In the genomic region with DNA sequence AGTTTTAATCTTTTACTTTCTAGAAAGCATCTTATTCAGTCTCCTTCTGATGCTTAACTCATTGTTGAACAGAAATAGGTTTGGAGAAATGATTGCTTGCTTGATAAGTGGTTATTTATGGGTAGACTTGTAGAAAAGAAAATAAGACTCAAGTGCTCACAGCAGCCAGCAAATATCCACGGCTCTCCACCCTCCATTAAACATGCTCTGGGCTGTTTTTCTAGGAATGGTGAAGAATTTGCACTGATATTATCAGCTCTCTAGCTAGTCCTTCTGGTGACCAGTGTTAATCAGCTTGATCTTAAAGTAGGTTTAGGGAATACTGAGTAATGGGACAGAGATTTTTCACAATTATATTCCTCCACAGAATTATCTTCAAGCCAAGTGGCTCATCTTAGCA, we compare ENCODE assay signal across 19 cellular contexts.
A peak's percentile ranks its signal among the peaks of the same experiment; 100 is the strongest.
DNase-seq lines count a peak whose midpoint lies in the region; ATAC-seq and TF ChIP-seq lines count a peak whose summit lies in the region.
"Had no signal": no experiment of that assay in that cellular context is flagged by ENCODE, and none has a peak within 500 bp of the region (broad histone marks: within the 10 kb centered on the region; RNA-seq: fewer than 3 reads in every experiment).

No MANE protein-coding gene starts in this region.

- no peaks in the 10 kb centered on the region for H4K20me1 ChIP-seq in PC-9 (ENCODE audit: insufficient read depth)
- H4K20me1 ChIP-seq: BLaER1 treated with 17β-estradiol and CSF1 and Interleukin-3, amounts not matched to agents 10 nM and 100 nM had no signal

- H3K4me3 ChIP-seq in PC-9: no peak overlapping the region
- H3K4me3 ChIP-seq in kidney epithelial cell (ENCODE audit: low read depth, low read length): no peak overlapping the region
- H3K4me3 ChIP-seq: A549; BLaER1 treated with 17β-estradiol and CSF1 and Interleukin-3, amounts not matched to agents 10 nM and 100 nM had no signal

- H3K27me3 ChIP-seq in PC-9 (ENCODE audit: insufficient read depth, low read depth): no peaks in the 10 kb centered on the region
- H3K27me3 ChIP-seq in kidney epithelial cell (ENCODE audit: control insufficient read depth, insufficient read depth, low read length): no peaks in the 10 kb centered on the region
- H3K27me3 ChIP-seq: BLaER1 treated with 17β-estradiol and CSF1 and Interleukin-3, amounts not matched to agents 10 nM and 100 nM had no signal

- peak overlapping the region; percentile 79 for H3K27ac ChIP-seq in PC-9
- H3K27ac ChIP-seq: A549; BLaER1 treated with 17β-estradiol and CSF1 and Interleukin-3, amounts not matched to agents 10 nM and 100 nM had no signal

- CTCF ChIA-PET in PC-9 (lab: Charles Lee): no interaction called here
- CTCF ChIA-PET in WTC11 (lab: Charles Lee): no interaction called here

- H3K9me3 Mint-ChIP-seq in stimulated activated effector memory CD8-positive, alpha-beta T cell treated with anti-CD3 and anti-CD28 coated beads, Interleukin-12 subunit alpha, Interleukin-12 subunit beta, amount 100 ng/mL, for 72 hours: no peaks in the 10 kb centered on the region
- no peaks in the 10 kb centered on the region for H3K9me3 Mint-ChIP-seq in glutamatergic neuron (ENCODE audit: unreplicated experiment)
- H3K9me3 Mint-ChIP-seq in WTC11: no peaks in the 10 kb centered on the region
- H3K9me3 Mint-ChIP-seq: CD8-positive, alpha-beta memory T cell had no signal

- H3K4me2 ChIP-seq in PC-9: peak overlapping the region; percentile 60
- H3K4me2 ChIP-seq: A549; BLaER1 treated with 17β-estradiol and CSF1 and Interleukin-3, amounts not matched to agents 10 nM and 100 nM had no signal

- no peak overlapping the region for H3K27ac Mint-ChIP-seq in stimulated activated effector memory CD8-positive, alpha-beta T cell treated with anti-CD3 and anti-CD28 coated beads, Interleukin-12 subunit alpha, Interleukin-12 subunit beta, amount 100 ng/mL, for 72 hours
- H3K27ac Mint-ChIP-seq in glutamatergic neuron (ENCODE audit: unreplicated experiment): no peak overlapping the region
- H3K27ac Mint-ChIP-seq in WTC11: no peak overlapping the region
- H3K27ac Mint-ChIP-seq: CD8-positive, alpha-beta memory T cell had no signal

- DNase-seq in DMS79 treated with DMSO at 0.1 percent for 48 hours (lab: John Stamatoyannopoulos, UW) (peak; percentile 51), PC-9 (peak in 1 of 2 experiments; percentile 71), kidney epithelial cell (ENCODE audit: low read depth) (peak; percentile 29), pons (ENCODE audit: low spot score) (peak; percentile 17), glutamatergic neuron (no peak), WTC11 (ENCODE audit: low spot score) (no peak)
- no peak for DNase-seq in stimulated activated effector memory CD8-positive, alpha-beta T cell treated with anti-CD3 and anti-CD28 coated beads, Interleukin-12 subunit alpha, Interleukin-12 subunit beta, amount 100 ng/mL, for 72 hours (ENCODE audit: low spot score in 2 of 2)
- DNase-seq: CD8-positive, alpha-beta memory T cell; DMS 273 treated with DMSO at 0.1 percent for 48 hours; EL; H7; NCI-H1417 treated with DMSO at 0.1 percent for 48 hours; NCI-H2029; NCI-H2227 treated with DMSO at 0.1 percent for 48 hours; NCI-H524; SIG-M5 had no signal

- H3K36me3 Mint-ChIP-seq in stimulated activated effector memory CD8-positive, alpha-beta T cell treated with anti-CD3 and anti-CD28 coated beads, Interleukin-12 subunit alpha, Interleukin-12 subunit beta, amount 100 ng/mL, for 72 hours: no peaks in the 10 kb centered on the region
- H3K36me3 Mint-ChIP-seq in glutamatergic neuron (ENCODE audit: unreplicated experiment): no peaks in the 10 kb centered on the region
- H3K36me3 Mint-ChIP-seq in WTC11: peaks cover 20% of the 10 kb centered on the region; the same call in 1 of the 2 replicates
- H3K36me3 Mint-ChIP-seq: CD8-positive, alpha-beta memory T cell had no signal

- 0 out of 2 replicates have a peak, but pooled peaks cover 4% of the 10 kb centered on the region for H3K79me2 ChIP-seq in PC-9 (ENCODE audit: low read depth)

- TF ChIP-seq CTCF in PC-9 (conservative IDR thresholded peaks at IDR 0.05) (no peak), kidney epithelial cell (IDR thresholded peaks at IDR 0.05; ENCODE audit: insufficient read depth, low read length, poor library complexity, severe bottlenecking) (no peak), glutamatergic neuron (IDR thresholded peaks at IDR 0.05; ENCODE audit: partially characterized antibody, unreplicated experiment) (no peak), WTC11 (IDR thresholded peaks at IDR 0.05) (no peak)

- no peak overlapping the region for H3K4me3 Mint-ChIP-seq in stimulated activated effector memory CD8-positive, alpha-beta T cell treated with anti-CD3 and anti-CD28 coated beads, Interleukin-12 subunit alpha, Interleukin-12 subunit beta, amount 100 ng/mL, for 72 hours
- no peak overlapping the region for H3K4me3 Mint-ChIP-seq in glutamatergic neuron (ENCODE audit: unreplicated experiment)
- no peak overlapping the region for H3K4me3 Mint-ChIP-seq in WTC11
- H3K4me3 Mint-ChIP-seq: CD8-positive, alpha-beta memory T cell had no signal

- H3K27me3 Mint-ChIP-seq in glutamatergic neuron (ENCODE audit: unreplicated experiment) (no peaks in the 10 kb centered on the region), WTC11 (ENCODE audit: low read depth) (no peaks in the 10 kb centered on the region)

- BruUV-seq in PC-9 (replicated peaks; lab: Mats Ljungman, UMichigan): no TSS peak

- peaks cover 25% of the 10 kb centered on the region for H3K36me3 ChIP-seq in PC-9 (ENCODE audit: low read depth)
- no peaks in the 10 kb centered on the region for H3K36me3 ChIP-seq in kidney epithelial cell (ENCODE audit: control insufficient read depth, insufficient read depth, low read length)

- H2AFZ ChIP-seq in PC-9: no peak overlapping the region

- H3K9me2 ChIP-seq in PC-9 (ENCODE audit: insufficient read depth): no peaks in the 10 kb centered on the region

- no peaks in the 10 kb centered on the region for H3K9me3 ChIP-seq in PC-9 (ENCODE audit: insufficient read depth, low read depth)
- H3K9me3 ChIP-seq: A549 had no signal

- POLR2A ChIA-PET in PC-9 (lab: Charles Lee; ENCODE audit: unreplicated experiment): no interaction called here
- POLR2A ChIA-PET in WTC11 (lab: Charles Lee): no interaction called here

- H3F3A ChIP-seq in PC-9 (ENCODE audit: insufficient read depth, low read depth): peaks cover 46% of the 10 kb centered on the region

- H3K4me1 Mint-ChIP-seq in stimulated activated effector memory CD8-positive, alpha-beta T cell treated with anti-CD3 and anti-CD28 coated beads, Interleukin-12 subunit alpha, Interleukin-12 subunit beta, amount 100 ng/mL, for 72 hours: no peaks in the 10 kb centered on the region
- H3K4me1 Mint-ChIP-seq in glutamatergic neuron (ENCODE audit: low read depth, unreplicated experiment): peaks cover 3% of the 10 kb centered on the region
- H3K4me1 Mint-ChIP-seq in WTC11: peaks cover 30% of the 10 kb centered on the region
- H3K4me1 Mint-ChIP-seq: CD8-positive, alpha-beta memory T cell had no signal

- ATAC-seq in GM18867 (IDR thresholded peaks at IDR 0.05; ENCODE audit: unreplicated experiment) (no peak), WTC11 (no peak)
- no peak for ATAC-seq in stimulated activated effector memory CD8-positive, alpha-beta T cell treated with anti-CD3 and anti-CD28 coated beads, Interleukin-12 subunit alpha, Interleukin-12 subunit beta, amount 100 ng/mL, for 72 hours
- ATAC-seq: A549 had no signal

- intact Hi-C loops in PC-9 (cut with micrococcal nuclease; ENCODE audit: unreplicated experiment): no loop called here

- peaks cover 60% of the 10 kb centered on the region for H3K4me1 ChIP-seq in PC-9 (replicated peaks; ENCODE audit: insufficient read depth)
- H3K4me1 ChIP-seq: A549 had no signal

TF ChIP-seq in WTC11, 78 proteins besides CTCF, POLR2A, EP300 and RAD21 (continues in another document):
- TF ChIP-seq NFE2L1 (CRISPR knock-in tag; IDR thresholded peaks at IDR 0.05) (no peak), ATF3 (CRISPR knock-in tag; conservative IDR thresholded peaks at IDR 0.05) (no peak), MXD4 (CRISPR knock-in tag; IDR thresholded peaks at IDR 0.05; ENCODE audit: borderline replicate concordance) (no peak)
- TF ChIP-seq, protein P1, sequence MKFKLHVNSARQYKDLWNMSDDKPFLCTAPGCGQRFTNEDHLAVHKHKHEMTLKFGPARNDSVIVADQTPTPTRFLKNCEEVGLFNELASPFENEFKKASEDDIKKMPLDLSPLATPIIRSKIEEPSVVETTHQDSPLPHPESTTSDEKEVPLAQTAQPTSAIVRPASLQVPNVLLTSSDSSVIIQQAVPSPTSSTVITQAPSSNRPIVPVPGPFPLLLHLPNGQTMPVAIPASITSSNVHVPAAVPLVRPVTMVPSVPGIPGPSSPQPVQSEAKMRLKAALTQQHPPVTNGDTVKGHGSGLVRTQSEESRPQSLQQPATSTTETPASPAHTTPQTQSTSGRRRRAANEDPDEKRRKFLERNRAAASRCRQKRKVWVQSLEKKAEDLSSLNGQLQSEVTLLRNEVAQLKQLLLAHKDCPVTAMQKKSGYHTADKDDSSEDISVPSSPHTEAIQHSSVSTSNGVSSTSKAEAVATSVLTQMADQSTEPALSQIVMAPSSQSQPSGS (CRISPR knock-in tag; IDR thresholded peaks at IDR 0.05; ENCODE audit: borderline replicate concordance, low read depth): no peak
- TF ChIP-seq, protein P2, sequence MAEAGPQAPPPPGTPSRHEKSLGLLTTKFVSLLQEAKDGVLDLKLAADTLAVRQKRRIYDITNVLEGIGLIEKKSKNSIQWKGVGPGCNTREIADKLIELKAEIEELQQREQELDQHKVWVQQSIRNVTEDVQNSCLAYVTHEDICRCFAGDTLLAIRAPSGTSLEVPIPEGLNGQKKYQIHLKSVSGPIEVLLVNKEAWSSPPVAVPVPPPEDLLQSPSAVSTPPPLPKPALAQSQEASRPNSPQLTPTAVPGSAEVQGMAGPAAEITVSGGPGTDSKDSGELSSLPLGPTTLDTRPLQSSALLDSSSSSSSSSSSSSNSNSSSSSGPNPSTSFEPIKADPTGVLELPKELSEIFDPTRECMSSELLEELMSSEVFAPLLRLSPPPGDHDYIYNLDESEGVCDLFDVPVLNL (CRISPR knock-in tag; IDR thresholded peaks at IDR 0.05; ENCODE audit: borderline replicate concordance, low read depth): no peak

Comparison
In these comparisons a context has a peak if more than half of its experiments do, and no peak if none do; other contexts are left out.
1. DNase-seq: peak in DMS79 treated with DMSO at 0.1 percent for 48 hours (single experiment), kidney epithelial cell (single experiment) and pons (single experiment); none in stimulated activated effector memory CD8-positive, alpha-beta T cell treated with anti-CD3 and anti-CD28 coated beads, Interleukin-12 subunit alpha, Interleukin-12 subunit beta, amount 100 ng/mL, for 72 hours (0 of 2), glutamatergic neuron (single experiment) and WTC11 (single experiment).